Comparison of ENCODE assay signal across 13 cellular contexts in genomic region chr6:134093007-134093573, GRCh38.
DNase-seq lines count a peak whose midpoint lies in the region; ATAC-seq and TF ChIP-seq lines count a peak whose summit lies in the region.
"Had no signal": no experiment of that assay in that cellular context is flagged by ENCODE, and none has a peak within 500 bp of the region (broad histone marks: within the 10 kb centered on the region; RNA-seq: fewer than 3 reads in every experiment).

No MANE protein-coding gene starts in this region.

- no peak for TF ChIP-seq CTCF in 22Rv1 (IDR thresholded peaks at IDR 0.05)

- ATAC-seq in GM19324 (IDR thresholded peaks at IDR 0.05; ENCODE audit: low FRiP score, unreplicated experiment): peak; percentile 83
- ATAC-seq in HG03442 (IDR thresholded peaks at IDR 0.05; ENCODE audit: unreplicated experiment): peak; percentile 68
- no peak for ATAC-seq in HG03196 (IDR thresholded peaks at IDR 0.05; ENCODE audit: unreplicated experiment)
- ATAC-seq: left lobe of liver; stimulated activated effector memory CD8-positive, alpha-beta T cell treated with anti-CD3 and anti-CD28 coated beads, Interleukin-12 subunit alpha, Interleukin-12 subunit beta, amount 100 ng/mL, for 72 hours had no signal

- DNase-seq in OCI-M1 (lab: John Stamatoyannopoulos, UW) (peak; percentile 44), NCI-H187 (lab: John Stamatoyannopoulos, UW) (no peak), putamen (ENCODE audit: low spot score) (no peak)
- no peak for DNase-seq in activated naive CD4-positive, alpha-beta T cell treated with Interleukin-2 at 50 U/mL for 16 hours
- DNase-seq: effector CD4-positive, alpha-beta T cell; stimulated activated CD4-positive, alpha-beta T cell treated with anti-CD3 and anti-CD28 coated beads, Interleukin-15, amount 100 ng/mL, for 24 hours had no signal

- peak overlapping the region; percentile 14; the same call in 1 of the 2 replicates for H3K27ac ChIP-seq in 22Rv1
- H3K27ac ChIP-seq: neutrophil had no signal
